ENCODE assay signal across 21 cellular contexts in the genomic region with DNA sequence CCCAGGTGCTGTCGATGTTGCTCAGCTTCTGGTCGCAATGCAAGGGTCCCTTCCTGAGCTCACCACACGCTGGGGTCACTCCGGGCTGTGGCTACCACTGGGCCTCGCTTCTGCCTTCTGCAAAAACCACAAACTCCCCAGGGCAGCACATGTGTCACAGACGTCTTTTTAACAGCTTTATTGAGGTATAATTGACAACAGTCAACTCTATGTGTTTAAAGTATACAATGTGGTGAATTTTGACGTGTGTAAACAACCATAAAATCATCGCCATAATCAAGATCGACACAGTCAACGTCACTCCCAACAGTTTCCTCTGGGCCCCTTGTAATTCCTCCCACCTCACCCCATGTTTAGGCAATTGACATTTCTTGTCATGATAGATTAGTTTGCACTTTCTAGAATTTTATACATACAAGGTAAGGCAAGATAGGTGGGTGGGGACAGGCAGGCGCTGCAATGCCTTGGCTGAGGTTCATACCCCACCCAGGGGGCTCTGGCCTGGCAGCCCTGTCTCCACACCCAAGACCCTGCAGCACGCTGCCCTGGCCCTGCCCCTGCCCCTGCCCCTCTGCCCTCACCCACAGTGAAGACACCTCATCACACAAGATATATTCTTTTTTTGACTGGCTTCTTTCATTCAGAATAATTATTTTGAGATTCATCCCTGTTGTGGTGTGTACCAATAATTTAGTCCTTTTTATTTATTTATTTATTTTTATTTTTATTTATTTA. TPM values are rescaled to one million over a fixed set of nuclear protein-coding genes. Genes with fewer than 3 reads are reported as not detected.
DNase-seq lines count a peak whose midpoint lies in the region; ATAC-seq, FAIRE-seq and TF ChIP-seq lines count a peak whose summit lies in the region.
"Had no signal": no experiment of that assay in that cellular context is flagged by ENCODE, and none has a peak within 500 bp of the region (broad histone marks: within the 10 kb centered on the region; RNA-seq: fewer than 3 reads in every experiment).

No MANE protein-coding gene starts in this region.

- H3K4me1 ChIP-seq in BLaER1 (peaks cover 60% of the 10 kb centered on the region), GM12878 (ENCODE audit: control insufficient read depth, insufficient read depth, low read length) (no peaks in the 10 kb centered on the region)
- H3K4me1 ChIP-seq in naive thymus-derived CD4-positive, alpha-beta T cell (ENCODE audit: control insufficient read depth in 2 of 2, insufficient read depth in 2 of 2, low read length in 2 of 2), result no peaks in the 10 kb centered on the region
- no peaks in the 10 kb centered on the region for H3K4me1 ChIP-seq in CD8-positive, alpha-beta T cell (ENCODE audit: insufficient read depth, low read length)
- H3K4me1 ChIP-seq: upper lobe of right lung had no signal

- H3K9me3 ChIP-seq in BLaER1 (peaks cover 16% of the 10 kb centered on the region), GM12878 (replicated peaks; ENCODE audit: control insufficient read depth, insufficient read depth, low read length) (peaks cover 4% of the 10 kb centered on the region; the same call in 2 of the 3 replicates)
- H3K9me3 ChIP-seq in naive thymus-derived CD4-positive, alpha-beta T cell (ENCODE audit: control insufficient read depth in 2 of 3, low read length in 3 of 3), result no peaks in the 10 kb centered on the region
- no peaks in the 10 kb centered on the region for H3K9me3 ChIP-seq in CD8-positive, alpha-beta T cell (ENCODE audit: low read length)
- H3K9me3 ChIP-seq: ovary had no signal

- peaks cover 0 to 6% (median 0%) of the 10 kb centered on the region in 7 donors for H3K4me1 Mint-ChIP-seq in naive thymus-derived CD4-positive, alpha-beta T cell
- no peaks in the 10 kb centered on the region for H3K4me1 Mint-ChIP-seq in CD8-positive, alpha-beta T cell (ENCODE audit: low read depth)

- H3K36me3 ChIP-seq in BLaER1 (no peaks in the 10 kb centered on the region), GM12878 (ENCODE audit: control insufficient read depth in 2 of 2, insufficient read depth in 2 of 2, low read length in 1 of 2) (no peaks in the 10 kb centered on the region)
- H3K36me3 ChIP-seq in naive thymus-derived CD4-positive, alpha-beta T cell (ENCODE audit: control insufficient read depth in 2 of 3, insufficient read depth in 3 of 3, low read length in 3 of 3), result no peaks in the 10 kb centered on the region
- no peaks in the 10 kb centered on the region for H3K36me3 ChIP-seq in CD8-positive, alpha-beta T cell (ENCODE audit: insufficient read depth, low read length)
- H3K36me3 ChIP-seq: ovary, Peyer's patch, upper lobe of right lung had no signal

- no peak for TF ChIP-seq CTCF in HFF-Myc (IDR thresholded peaks at IDR 0.05; ENCODE audit: low read depth, low read length, missing control alignments)
- TF ChIP-seq CTCF in GM12878 (IDR thresholded peaks at IDR 0.05 in 2 of 3, conservative IDR thresholded peaks at IDR 0.05 in 1 of 3; ENCODE audit: control insufficient read depth in 2 of 3, extremely low read depth in 1 of 3, insufficient read depth in 1 of 3, low read depth in 3 of 3, low read length in 3 of 3), result no peak
- TF ChIP-seq CTCF in CD8-positive, alpha-beta T cell (IDR thresholded peaks at IDR 0.05), result no peak

- SMC1A ChIA-PET in GM12878 (lab: Charles Lee; ENCODE audit: uncharacterized antibody, unreplicated experiment), result interaction anchor here (0.9 to 1.2 kb wide), 3 partner anchors 10 to 20 kb away, joined by 3 to 5 read pairs (median 4); no protein-coding TSS in a partner anchor

- POLR2A ChIA-PET in GM12878 (lab: Charles Lee), result no interaction called here
- POLR2A ChIA-PET in naive thymus-derived CD4-positive, alpha-beta T cell (lab: Charles Lee), result no interaction called here
- POLR2A ChIA-PET in CD8-positive, alpha-beta T cell (lab: Charles Lee), result no interaction called here

- no peaks in the 10 kb centered on the region for H3K27me3 ChIP-seq in BLaER1
- no peaks in the 10 kb centered on the region for H3K27me3 ChIP-seq in GM12878 (replicated peaks in 1 of 2; ENCODE audit: control insufficient read depth in 2 of 2, insufficient read depth in 2 of 2, low read length in 1 of 2)
- no peaks in the 10 kb centered on the region for H3K27me3 ChIP-seq in naive thymus-derived CD4-positive, alpha-beta T cell (ENCODE audit: control insufficient read depth in 2 of 2, insufficient read depth in 2 of 2, low read length in 2 of 2)
- no peaks in the 10 kb centered on the region for H3K27me3 ChIP-seq in CD8-positive, alpha-beta T cell (ENCODE audit: insufficient read depth, low read length)
- H3K27me3 ChIP-seq: esophagus squamous epithelium, gastroesophageal sphincter, ovary, Peyer's patch, upper lobe of right lung had no signal

- no peaks in the 10 kb centered on the region for H3K79me2 ChIP-seq in GM12878 (ENCODE audit: control insufficient read depth, insufficient read depth, low read length)

- CTCF ChIA-PET in GM12878 (lab: Yijun Ruan, JAX), result interaction anchor here (0.9 to 2.0 kb wide), 4 partner anchors 10 to 140 kb away, joined by 3 to 9 read pairs (median 4); no protein-coding TSS in a partner anchor
- CTCF ChIA-PET in naive thymus-derived CD4-positive, alpha-beta T cell (lab: Charles Lee), result no interaction called here
- CTCF ChIA-PET in CD8-positive, alpha-beta T cell (lab: Charles Lee), result interaction anchor here (0.6 kb wide), 1 partner anchor 35 kb away, joined by 3 read pairs; no protein-coding TSS in a partner anchor

- DNase-seq in HFF-Myc (ENCODE audit: extremely low read depth, low read depth) (peak; percentile 61), GM12878 (ENCODE audit: low read depth, low spot score) (no peak), NCI-H1436 treated with DMSO at 0.1 percent for 48 hours (lab: John Stamatoyannopoulos, UW) (no peak), NCI-H2227 (lab: John Stamatoyannopoulos, UW; ENCODE audit: unreplicated experiment) (no peak)
- DNase-seq in naive thymus-derived CD4-positive, alpha-beta T cell, result no peak
- DNase-seq in CD8-positive, alpha-beta T cell, result no peak
- DNase-seq: activated CD4-positive, alpha-beta T cell treated with anti-CD3 and anti-CD28 coated beads, Interleukin-2, amount 50 U/mL, for 48 hours; C1 segment of cervical spinal cord; esophagus squamous epithelium; kidney glomerular epithelial cell; mammary epithelial cell; NCI-H2029; NCI-H345; ovary; Peyer's patch; right cardiac atrium; upper lobe of right lung had no signal

- H3K9me3 Mint-ChIP-seq in naive thymus-derived CD4-positive, alpha-beta T cell, result peaks cover 0 to 19% (median 10%) of the 10 kb centered on the region in 11 donors
- H3K9me3 Mint-ChIP-seq in CD8-positive, alpha-beta T cell, result peaks cover 7% of the 10 kb centered on the region

- WGBS in GM12878 (ENCODE audit: insufficient coverage, insufficient replicate concordance, low lambda C conversion rate, missing lambda C conversion rate), result 45% methylated on average over 10 of the region's 12 CpGs

- peaks cover 0 to 6% (median 3%) of the 10 kb centered on the region in 5 donors for H3K36me3 Mint-ChIP-seq in naive thymus-derived CD4-positive, alpha-beta T cell
- no peaks in the 10 kb centered on the region for H3K36me3 Mint-ChIP-seq in CD8-positive, alpha-beta T cell

- H3K4me3 Mint-ChIP-seq in naive thymus-derived CD4-positive, alpha-beta T cell, result no peak overlapping the region
- no peak overlapping the region for H3K4me3 Mint-ChIP-seq in CD8-positive, alpha-beta T cell

- BruUV-seq in GM12878 (replicated peaks; lab: Mats Ljungman, UMichigan), result no TSS peak

- no peak overlapping the region for H2AFZ ChIP-seq in GM12878 (ENCODE audit: control insufficient read depth, low read depth, low read length)

- FAIRE-seq in GM12878 (lab: Jason Lieb, UNC), result no peak

- no peak overlapping the region for H3K27ac Mint-ChIP-seq in naive thymus-derived CD4-positive, alpha-beta T cell
- H3K27ac Mint-ChIP-seq in CD8-positive, alpha-beta T cell, result no peak overlapping the region

- TF ChIP-seq EP300 in GM12878 (IDR thresholded peaks at IDR 0.05; ENCODE audit: borderline replicate concordance in 1 of 2, control insufficient read depth in 1 of 2, low read depth in 2 of 2, low read length in 2 of 2), result no peak

- H4K20me1 ChIP-seq in BLaER1 (no peaks in the 10 kb centered on the region), GM12878 (ENCODE audit: control insufficient read depth, insufficient read depth) (no peaks in the 10 kb centered on the region)

- H3K27ac ChIP-seq in BLaER1, result peak overlapping the region; percentile 69
- H3K27ac ChIP-seq in GM12878 (ENCODE audit: control insufficient read depth, insufficient read depth), result no peak overlapping the region
- H3K27ac ChIP-seq in naive thymus-derived CD4-positive, alpha-beta T cell (ENCODE audit: low read depth, low read length), result no peak overlapping the region
- no peak overlapping the region for H3K27ac ChIP-seq in CD8-positive, alpha-beta T cell (ENCODE audit: low read depth, low read length)
- H3K27ac ChIP-seq: esophagus squamous epithelium, gastroesophageal sphincter, ovary, Peyer's patch, upper lobe of right lung had no signal

- no peak overlapping the region; the same call in 1 of the 2 replicates for H3K9ac ChIP-seq in BLaER1
- no peak overlapping the region for H3K9ac ChIP-seq in GM12878 (ENCODE audit: control insufficient read depth, insufficient read depth, low read length)

- H3K4me2 ChIP-seq in BLaER1 (peak overlapping the region; percentile 71), GM12878 (ENCODE audit: control insufficient read depth, insufficient read depth) (no peak overlapping the region)

- peaks cover 0 to 15% (median 0%) of the 10 kb centered on the region in 5 donors for H3K27me3 Mint-ChIP-seq in naive thymus-derived CD4-positive, alpha-beta T cell
- peaks cover 3% of the 10 kb centered on the region for H3K27me3 Mint-ChIP-seq in CD8-positive, alpha-beta T cell (ENCODE audit: low read depth)

- intact Hi-C loops in GM12878 (cut with micrococcal nuclease; ENCODE audit: unreplicated experiment), result no loop called here
- intact Hi-C loops in naive thymus-derived CD4-positive, alpha-beta T cell (cut with micrococcal nuclease), result no loop called here
- intact Hi-C loops in CD8-positive, alpha-beta T cell (cut with DNase I, micrococcal nuclease), result no loop called here

- no peak for TF ChIP-seq RAD21 in GM12878 (IDR thresholded peaks at IDR 0.05; ENCODE audit: insufficient read depth, low read depth, low read length)

- peak; percentile 58 for ATAC-seq in GM12878
- ATAC-seq in naive thymus-derived CD4-positive, alpha-beta T cell, result peak; percentile 49
- ATAC-seq in SK-N-SH treated with all-trans-retinoic acid at 6 μM for 48 hours, result no peak
- no peak for ATAC-seq in CD8-positive, alpha-beta T cell
- ATAC-seq: gastroesophageal sphincter, right cardiac atrium, upper lobe of right lung had no signal

- in situ Hi-C loops in GM12878 (cut with MboI), result no loop called here

- no peak for TF ChIP-seq POLR2A in GM12878 (IDR thresholded peaks at IDR 0.05; ENCODE audit: low read depth, low read length)

- H3K4me3 ChIP-seq in BLaER1, result no peak overlapping the region
- H3K4me3 ChIP-seq in HFF-Myc (replicated peaks; ENCODE audit: low read depth, low read length), result no peak overlapping the region
- no peak overlapping the region for H3K4me3 ChIP-seq in GM12878
- H3K4me3 ChIP-seq in naive thymus-derived CD4-positive, alpha-beta T cell (ENCODE audit: low read length), result no peak overlapping the region
- H3K4me3 ChIP-seq in CD8-positive, alpha-beta T cell (ENCODE audit: low read depth, low read length), result no peak overlapping the region
- H3K4me3 ChIP-seq: esophagus squamous epithelium, gastroesophageal sphincter, ovary, Peyer's patch, upper lobe of right lung had no signal

- RAD21 ChIA-PET in GM12878 (lab: Charles Lee; ENCODE audit: unreplicated experiment), result interaction anchor here (0.6 kb wide), 1 partner anchor 19 kb away, joined by 3 read pairs; no protein-coding TSS in a partner anchor

RNA-seq across cellular contexts. Expression of a gene that starts 11.6 kb away (rescaled TPM):
- total RNA-seq in GM12878 (2013; cell fraction: nucleolus; rRNA removed), result 6.4 and 7.8 TPM in 2 replicates
- total RNA-seq in GM12878 (2014; rRNA removed) (7.2 and 7.9 TPM in 2 replicates), GM12878 (2014; rRNA removed; fragmentation: Illumina TruSeq; extraction: Trizol) (2.6 and 3.0 TPM in 2 replicates), GM12878 (2021) (10.1 and 12.6 TPM in 2 replicates)
- 2.0 TPM for polyA plus RNA-seq in GM12878 (2011; ENCODE audit: low read depth)
- polyA plus RNA-seq in GM12878 (2011; rRNA removed) (0.52 and 0.91 TPM in 2 replicates), GM12878 (2014; fragmentation: Illumina TruSeq; extraction: Trizol) (1.2 and 3.8 TPM in 2 replicates), GM12878 (2014; fragmentation: Nextera tagmentation; extraction: Ambion mirVana) (1 to 10 TPM; 1.1 to 1.3 TPM), GM12878 (2014; rRNA removed) (3.5 and 4.2 TPM in 2 replicates), GM12878 (2016; fragmentation: Nextera tagmentation; extraction: Ambion mirVana) (1 to 10 TPM; 4.5 to 5.2 TPM)
- 2.1 and 2.3 TPM in 2 replicates for polyA plus RNA-seq in GM12878 (2011; cell fraction: cytosol; rRNA removed)
- 5.9 and 7.4 TPM in 2 replicates for polyA plus RNA-seq in GM12878 (2011; cell fraction: nucleus; rRNA removed)
- 4.4 and 4.5 TPM in 2 replicates for polyA plus RNA-seq in GM12878 (2012)
- polyA minus RNA-seq in GM12878 (2011; rRNA and poly(A)+ RNA removed), result 1.5 and 3.7 TPM in 2 replicates
- polyA minus RNA-seq in GM12878 (2011; cell fraction: cytosol; rRNA and poly(A)+ RNA removed), result 2.0 and 3.5 TPM in 2 replicates
- 2.8 and 3.8 TPM in 2 replicates for polyA minus RNA-seq in GM12878 (2011; cell fraction: nucleus; rRNA and poly(A)+ RNA removed)
- 1 to 10 TPM in 2 of 5 experiments, under 1 TPM in 2, not detected in 1; 0.24 to 5.6 (median 0.95) TPM for total RNA-seq in naive thymus-derived CD4-positive, alpha-beta T cell
- polyA plus RNA-seq in naive thymus-derived CD4-positive, alpha-beta T cell, result not detected
- total RNA-seq in CD8-positive, alpha-beta T cell, result 1 to 10 TPM; 2.7 to 3.4 TPM
- total RNA-seq: T-helper 2 cell treated with Interferon-gamma antibody and Interleukin-4, amounts not matched to agents 100 ng/mL and 5 ng/mL, for 36 hours had no signal

Comparison
In these comparisons a context has a peak if more than half of its experiments do, and no peak if none do; other contexts are left out.
1. ATAC-seq: peak in GM12878 (single experiment) and naive thymus-derived CD4-positive, alpha-beta T cell (single experiment); none in SK-N-SH treated with all-trans-retinoic acid at 6 μM for 48 hours (single experiment) and CD8-positive, alpha-beta T cell (single experiment).